ENCODE assay signal across 8 cellular contexts in the genomic region with DNA sequence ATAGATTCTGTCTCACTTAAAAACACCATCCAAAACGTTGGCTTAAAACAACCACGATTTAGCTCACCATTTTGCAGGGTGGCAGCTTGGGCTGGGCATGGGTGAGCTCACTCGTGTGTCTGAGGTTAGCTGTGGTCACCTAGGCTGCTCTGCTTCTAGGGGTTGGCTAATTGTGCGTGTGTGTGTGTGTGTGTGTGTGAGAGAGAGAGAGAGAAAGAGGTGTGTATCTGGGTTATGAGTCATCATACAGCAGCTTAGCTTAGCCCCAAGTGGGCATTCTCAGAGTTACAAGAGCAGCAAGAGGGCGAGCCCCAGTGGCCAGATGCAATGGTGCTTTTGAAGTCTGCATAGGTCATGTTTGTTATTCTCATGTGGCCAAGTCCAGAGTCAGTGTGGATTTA. TPM values are rescaled to one million over a fixed set of nuclear protein-coding genes. Genes with fewer than 3 reads are reported as not detected.
DNase-seq lines count a peak whose midpoint lies in the region; ATAC-seq lines count a peak whose summit lies in the region.

No MANE protein-coding gene starts in this region.

- H3K4me3 ChIP-seq in mesendoderm (ENCODE audit: low read length) = no peak overlapping the region

- ATAC-seq in GM19372 (IDR thresholded peaks at IDR 0.05; ENCODE audit: low read depth, unreplicated experiment) (peak; percentile 97), HG03442 (IDR thresholded peaks at IDR 0.05; ENCODE audit: unreplicated experiment) (peak; percentile 96)

- peak; percentile 92 for DNase-seq in Caki2 (ENCODE audit: low read depth)
- DNase-seq in SHP77 (lab: John Stamatoyannopoulos, UW) = peak; percentile 76 to 85
- peak; percentile 78 for DNase-seq in astrocyte of the hippocampus (ENCODE audit: low read depth, low spot score)
- DNase-seq in mesendoderm = peak; percentile 80
- DNase-seq in NCI-H1694 (lab: John Stamatoyannopoulos, UW) = no peak
- no peak for DNase-seq in OCI-M2 (lab: John Stamatoyannopoulos, UW; ENCODE audit: unreplicated experiment)

- no peak overlapping the region for H2BK15ac ChIP-seq in mesendoderm (replicated peaks; ENCODE audit: low read depth)

- peaks cover 10% of the 10 kb centered on the region for H3K79me1 ChIP-seq in mesendoderm (ENCODE audit: low read length)

- H2BK120ac ChIP-seq in mesendoderm (ENCODE audit: low read depth, low read length) = no peak overlapping the region

- in situ Hi-C loops in Caki2 (cut with HindIII; ENCODE audit: low pct_unique_long_range_greater_than_20kb, low sequenced_read_pairs) = no loop called here

- no CpG with 5 or more reads among the region's 5 CpGs for WGBS in mesendoderm (ENCODE audit: extremely low coverage, insufficient coverage, low lambda C conversion rate)

- no peak overlapping the region for H4K5ac ChIP-seq in mesendoderm (ENCODE audit: low read length)

- H3K56ac ChIP-seq in mesendoderm (ENCODE audit: low read length) = no peak overlapping the region

- H3K79me2 ChIP-seq in mesendoderm (ENCODE audit: control insufficient read depth, insufficient read depth, low read length) = peaks cover 7% of the 10 kb centered on the region

- H3K9ac ChIP-seq in mesendoderm (ENCODE audit: low read length) = no peak overlapping the region

- H3K23ac ChIP-seq in mesendoderm (ENCODE audit: low read length) = no peak overlapping the region

- no peaks in the 10 kb centered on the region for H3K36me3 ChIP-seq in mesendoderm (ENCODE audit: control insufficient read depth, insufficient read depth, low read length)

- no peak overlapping the region for H2AK5ac ChIP-seq in mesendoderm (ENCODE audit: low read length)

- peaks cover 3% of the 10 kb centered on the region for H3K4me1 ChIP-seq in mesendoderm (ENCODE audit: control insufficient read depth, low read depth, low read length)

- H3K4ac ChIP-seq in mesendoderm (ENCODE audit: low read depth, low read length) = no peak overlapping the region

- H4K8ac ChIP-seq in mesendoderm (ENCODE audit: low read depth, low read length) = no peak overlapping the region

- H3K27ac ChIP-seq in mesendoderm (ENCODE audit: low read depth, low read length) = no peak overlapping the region

- H2BK5ac ChIP-seq in mesendoderm (ENCODE audit: low read length) = no peak overlapping the region

- H3K27me3 ChIP-seq in mesendoderm (ENCODE audit: insufficient read depth, low read length, poor library complexity) = no peaks in the 10 kb centered on the region

- no peak overlapping the region for H3K18ac ChIP-seq in mesendoderm (ENCODE audit: low read length)

- no peak overlapping the region for H3K4me2 ChIP-seq in mesendoderm (ENCODE audit: low read length)

RNA-seq across cellular contexts. Expression of a gene that starts 6.0 kb away (rescaled TPM):
- total RNA-seq in Caki2 (2014; rRNA removed; shearing (Covaris generic); ENCODE audit: low replicate concordance) = 18.9 and 20.9 TPM in 2 replicates
- 7.6 TPM for polyA plus RNA-seq in mesendoderm (2013, experiment 1 of 2)
- 7.6 TPM for polyA plus RNA-seq in mesendoderm (2013, experiment 2 of 2)

RNA-seq across cellular contexts. Expression of a gene that starts 35.5 kb away (rescaled TPM):
- 0.12 and 0.54 TPM in 2 replicates for total RNA-seq in Caki2 (2014; rRNA removed; shearing (Covaris generic); ENCODE audit: low replicate concordance)
- polyA plus RNA-seq in mesendoderm (2013, experiment 1 of 2) = 0.59 TPM
- 0.62 TPM for polyA plus RNA-seq in mesendoderm (2013, experiment 2 of 2)

Comparison
In these comparisons a context has a peak if more than half of its experiments do, and no peak if none do; other contexts are left out.
1. DNase-seq: peak in Caki2 (single experiment), SHP77 (2 of 2), astrocyte of the hippocampus (single experiment) and mesendoderm (single experiment); none in NCI-H1694 (single experiment) and OCI-M2 (single experiment).